Comparison of ENCODE assay signal across 20 cellular contexts in genomic region chr3:189080745-189081144, GRCh38.
"Had no signal": no experiment of that assay in that cellular context is flagged by ENCODE, and none has a peak within 500 bp of the region (broad histone marks: within the 10 kb centered on the region; RNA-seq: fewer than 3 reads in every experiment).

No MANE protein-coding gene starts in this region.

- H3K27ac ChIP-seq: colonic mucosa, esophagus muscularis mucosa, foreskin keratinocyte, gastroesophageal sphincter, heart left ventricle, hepatocyte, left lung, lower lobe of right lung had no signal

- H3K4me3 Mint-ChIP-seq: dendritic cell treated with granulocyte-macrophage colony-stimulating factor and Interleukin-4, amounts not matched to agents 40 ng/mL and 50 ng/mL, for 4 days; effector memory CD8-positive, alpha-beta T cell; mesothelial cell of epicardium; naive B cell; naive thymus-derived CD8-positive, alpha-beta T cell had no signal

- H3K9me3 Mint-ChIP-seq: dendritic cell treated with granulocyte-macrophage colony-stimulating factor and Interleukin-4, amounts not matched to agents 40 ng/mL and 50 ng/mL, for 4 days; effector memory CD8-positive, alpha-beta T cell; naive thymus-derived CD8-positive, alpha-beta T cell had no signal

- H3K4me3 ChIP-seq: colonic mucosa, esophagus muscularis mucosa, gastroesophageal sphincter, heart left ventricle, hepatocyte, left lung, lower lobe of right lung, mucosa of descending colon had no signal

- H3K27me3 Mint-ChIP-seq: effector memory CD8-positive, alpha-beta T cell had no signal

- H3K4me1 ChIP-seq: colonic mucosa, esophagus muscularis mucosa, foreskin keratinocyte, gastroesophageal sphincter, heart left ventricle, left lung, lower lobe of right lung had no signal

- H3K9me3 ChIP-seq: colonic mucosa, esophagus muscularis mucosa, gastroesophageal sphincter, heart left ventricle, left lung, lower lobe of right lung, mucosa of descending colon had no signal

- ATAC-seq: effector memory CD8-positive, alpha-beta T cell; foreskin keratinocyte; gastroesophageal sphincter; heart left ventricle; left cardiac atrium; left lung; left ventricle myocardium superior; lower lobe of right lung; mucosa of descending colon; naive thymus-derived CD8-positive, alpha-beta T cell had no signal

- H3K79me2 ChIP-seq: hepatocyte had no signal

- DNase-seq: colonic mucosa; cortex of kidney; effector CD8-positive, alpha-beta T cell; effector memory CD8-positive, alpha-beta T cell; foreskin keratinocyte; heart left ventricle; hypothalamus; left cardiac atrium; left lung; left ventricle myocardium superior; lower lobe of right lung; mesenchymal stem cell; mucosa of descending colon; naive B cell; naive thymus-derived CD8-positive, alpha-beta T cell had no signal

- H3K27ac Mint-ChIP-seq: dendritic cell treated with granulocyte-macrophage colony-stimulating factor and Interleukin-4, amounts not matched to agents 40 ng/mL and 50 ng/mL, for 4 days; effector memory CD8-positive, alpha-beta T cell; mesothelial cell of epicardium; naive B cell; naive thymus-derived CD8-positive, alpha-beta T cell had no signal

- H3K27me3 ChIP-seq: colonic mucosa, esophagus muscularis mucosa, gastroesophageal sphincter, heart left ventricle, hepatocyte, left lung had no signal

- H3K4me1 Mint-ChIP-seq: mesothelial cell of epicardium; naive B cell; naive thymus-derived CD8-positive, alpha-beta T cell had no signal

- H3K36me3 ChIP-seq: colonic mucosa, esophagus muscularis mucosa, gastroesophageal sphincter, heart left ventricle, left lung, lower lobe of right lung had no signal

- H3K4me2 ChIP-seq: hepatocyte had no signal

- H3K36me3 Mint-ChIP-seq: mesothelial cell of epicardium; naive B cell; naive thymus-derived CD8-positive, alpha-beta T cell had no signal

- H2AFZ ChIP-seq: hepatocyte had no signal
